ENCODE assay signal across 15 cellular contexts in genomic region chr17:83074696-83075223, GRCh38. TPM values are rescaled to one million over a fixed set of nuclear protein-coding genes. Genes with fewer than 3 reads are reported as not detected.
A peak's percentile ranks its signal among the peaks of the same experiment; 100 is the strongest.
DNase-seq lines count a peak whose midpoint lies in the region; ATAC-seq and TF ChIP-seq lines count a peak whose summit lies in the region.
"Had no signal": no experiment of that assay in that cellular context is flagged by ENCODE, and none has a peak within 500 bp of the region (broad histone marks: within the 10 kb centered on the region; RNA-seq: fewer than 3 reads in every experiment).

No MANE protein-coding gene starts in this region.

- no peak overlapping the region for H2BK5ac ChIP-seq in trophoblast cell (ENCODE audit: low read depth, low read length, poor library complexity)

- H3K4me1 ChIP-seq in BLaER1 (peaks cover 62% of the 10 kb centered on the region), trophoblast cell (ENCODE audit: control insufficient read depth in 1 of 2, insufficient read depth in 2 of 2, low read length in 2 of 2) (peaks cover 4 to 15% of the 10 kb centered on the region in 2 experiments), thyroid gland (peaks cover 14 to 42% of the 10 kb centered on the region in 2 donors)

- H3K9me3 ChIP-seq in BLaER1: no peaks in the 10 kb centered on the region
- H3K9me3 ChIP-seq in trophoblast cell (ENCODE audit: insufficient read depth, low read depth, low read length): peaks cover 5% of the 10 kb centered on the region
- no peaks in the 10 kb centered on the region for H3K9me3 ChIP-seq in thyroid gland

- no peaks in the 10 kb centered on the region for H3K36me3 Mint-ChIP-seq in HFFc6 (ENCODE audit: low read depth)
- peaks cover 22% of the 10 kb centered on the region for H3K36me3 Mint-ChIP-seq in effector memory CD8-positive, alpha-beta T cell (ENCODE audit: insufficient read depth)
- H3K36me3 Mint-ChIP-seq: CD4-positive, CD25-positive, alpha-beta regulatory T cell; CD8-positive, alpha-beta memory T cell had no signal

- H3K23ac ChIP-seq in trophoblast cell (ENCODE audit: low read length): no peak overlapping the region

- H3K9me3 Mint-ChIP-seq in HFFc6: no peaks in the 10 kb centered on the region
- H3K9me3 Mint-ChIP-seq in effector memory CD8-positive, alpha-beta T cell: no peaks in the 10 kb centered on the region
- H3K9me3 Mint-ChIP-seq: CD4-positive, CD25-positive, alpha-beta regulatory T cell; CD8-positive, alpha-beta memory T cell; GM23338 had no signal

- WGBS in trophoblast cell (ENCODE audit: extremely low coverage, insufficient coverage, insufficient read length): no CpG with 5 or more reads among the region's 34 CpGs
- 93 to 97% methylated on average over 17 to 22 of the region's 34 CpGs for WGBS in thyroid gland, 2 donors

- H3K27ac ChIP-seq in BLaER1 (no peak overlapping the region), RWPE1 (peak overlapping the region; percentile 75; the same call in 1 of the 2 replicates), trophoblast cell (ENCODE audit: low read depth, low read length) (no peak overlapping the region), thyroid gland (peak overlapping the region; percentile 74 to 87 (median 81))

- H3K18ac ChIP-seq in trophoblast cell (ENCODE audit: low read length): no peak overlapping the region

- H3K27me3 Mint-ChIP-seq in HFFc6 (ENCODE audit: insufficient read depth): peaks cover 6% of the 10 kb centered on the region
- no peaks in the 10 kb centered on the region for H3K27me3 Mint-ChIP-seq in effector memory CD8-positive, alpha-beta T cell
- H3K27me3 Mint-ChIP-seq: CD8-positive, alpha-beta memory T cell had no signal

- no peak overlapping the region for H3K27ac Mint-ChIP-seq in HFFc6
- no peak overlapping the region for H3K27ac Mint-ChIP-seq in effector memory CD8-positive, alpha-beta T cell
- H3K27ac Mint-ChIP-seq: CD4-positive, CD25-positive, alpha-beta regulatory T cell; GM23338 had no signal

- CTCF ChIA-PET in RWPE1 (lab: Yijun Ruan, JAX): interaction anchor here (0.6 kb wide), 1 partner anchor 122 kb away, joined by 3 read pairs; no protein-coding TSS in a partner anchor

- no peak overlapping the region for H2BK12ac ChIP-seq in trophoblast cell (ENCODE audit: low read length)

- no peak overlapping the region for H3K9ac ChIP-seq in BLaER1
- H3K9ac ChIP-seq in trophoblast cell (ENCODE audit: low read length): no peak overlapping the region

- no peak overlapping the region for H4K8ac ChIP-seq in trophoblast cell (ENCODE audit: low read depth, low read length)

- no peak overlapping the region for H3K4ac ChIP-seq in trophoblast cell (ENCODE audit: low read depth, low read length)

- TF ChIP-seq CTCF in RWPE1 (conservative IDR thresholded peaks at IDR 0.05; ENCODE audit: low read depth): no peak
- TF ChIP-seq CTCF in thyroid gland (IDR thresholded peaks at IDR 0.05): no peak
- no peak for TF ChIP-seq CTCF in HFFc6 (IDR thresholded peaks at IDR 0.05)

- H3K4me3 Mint-ChIP-seq in HFFc6: no peak overlapping the region
- no peak overlapping the region for H3K4me3 Mint-ChIP-seq in effector memory CD8-positive, alpha-beta T cell
- H3K4me3 Mint-ChIP-seq: GM23338 had no signal

- H4K91ac ChIP-seq in trophoblast cell (ENCODE audit: low read depth, low read length): no peak overlapping the region

- no peak overlapping the region for H2AFZ ChIP-seq in trophoblast cell (ENCODE audit: insufficient read depth, low read length, poor library complexity)
- H2AFZ ChIP-seq: GM23338 had no signal

- no peak overlapping the region for H3K14ac ChIP-seq in trophoblast cell (ENCODE audit: low read length)

- no peak overlapping the region for H2AK5ac ChIP-seq in trophoblast cell (ENCODE audit: low read length)

- H3K4me2 ChIP-seq in BLaER1 (peak overlapping the region; percentile 84), trophoblast cell (ENCODE audit: low read length) (no peak overlapping the region)
- H3K4me2 ChIP-seq: GM23338 had no signal

- H4K12ac ChIP-seq in trophoblast cell (ENCODE audit: low read depth, low read length): no peak overlapping the region

- H3K4me3 ChIP-seq in BLaER1: no peak overlapping the region
- peak overlapping the region; percentile 14 for H3K4me3 ChIP-seq in trophoblast cell (ENCODE audit: low read depth, low read length)
- H3K4me3 ChIP-seq in thyroid gland (replicated peaks in 1 of 3): no peak overlapping the region
- H3K4me3 ChIP-seq: GM23338, K562 had no signal

- ATAC-seq in effector memory CD8-positive, alpha-beta T cell (replicated peaks): no peak
- ATAC-seq: GM23338, K562 had no signal

- DNase-seq in RWPE1 (ENCODE audit: low spot score) (no peak), trophoblast cell (no peak), thyroid gland (no peak), HFFc6 (no peak), DMS153 (lab: John Stamatoyannopoulos, UW) (no peak)
- DNase-seq in effector memory CD8-positive, alpha-beta T cell: no peak
- DNase-seq: 8988T; C1 segment of cervical spinal cord; CD4-positive, CD25-positive, alpha-beta regulatory T cell; CD8-positive, alpha-beta memory T cell; DMS 273 treated with DMSO at 0.1 percent for 48 hours; HCEC 1CT had no signal

- no peak overlapping the region for H2BK120ac ChIP-seq in trophoblast cell (ENCODE audit: insufficient read depth, low read length, poor library complexity)

- peaks cover 5% of the 10 kb centered on the region for H3K79me2 ChIP-seq in trophoblast cell (ENCODE audit: control insufficient read depth, insufficient read depth, low read length, poor library complexity)

- H3K36me3 ChIP-seq in BLaER1: no peaks in the 10 kb centered on the region
- H3K36me3 ChIP-seq in trophoblast cell (ENCODE audit: control insufficient read depth in 1 of 2, insufficient read depth in 2 of 2, low read length in 2 of 2): no peaks in the 10 kb centered on the region
- H3K36me3 ChIP-seq in thyroid gland: no peaks in the 10 kb centered on the region

- peaks cover 16% of the 10 kb centered on the region for H4K20me1 ChIP-seq in BLaER1

- H3K27me3 ChIP-seq in BLaER1 (peaks cover 63% of the 10 kb centered on the region), trophoblast cell (ENCODE audit: insufficient read depth, low read length) (peaks cover 10% of the 10 kb centered on the region), thyroid gland (no peaks in the 10 kb centered on the region)

- H3K4me1 Mint-ChIP-seq in HFFc6 (ENCODE audit: low read depth): peaks cover 7% of the 10 kb centered on the region
- peaks cover 7 to 27% of the 10 kb centered on the region in 2 donors for H3K4me1 Mint-ChIP-seq in effector memory CD8-positive, alpha-beta T cell (ENCODE audit: low read depth in 2 of 2)

- TF ChIP-seq POLR2A in thyroid gland (IDR thresholded peaks at IDR 0.05): no peak

- intact Hi-C loops in thyroid gland (cut with DNase I): no loop called here

- POLR2A ChIA-PET in RWPE1 (lab: Yijun Ruan, JAX; ENCODE audit: low non-redundant PET): no interaction called here

- H3K79me1 ChIP-seq in trophoblast cell (ENCODE audit: low read length): peaks cover 5% of the 10 kb centered on the region

RNA-seq across cellular contexts. Expression of gene METRNL, which starts 4.6 kb away (rescaled TPM):
- polyA plus RNA-seq in trophoblast cell (2013): 73.5 and 78.5 TPM in 2 replicates
- 10 to 100 TPM; 57.5 to 89.7 (median 73.3) TPM for total RNA-seq in thyroid gland
- total RNA-seq in HFFc6 (2021; fragmentation: NEBNext Ultra II Directional; extraction: Animal tissue kit (Norgen Biotek cat#: 25700)): 10 to 100 TPM; 54.4 to 96.7 (median 90.9) TPM

Comparison
In these comparisons a context has a peak if more than half of its experiments do, and no peak if none do; other contexts are left out.
1. H3K27ac ChIP-seq: peak in RWPE1 (single experiment) and thyroid gland (3 of 3); none in BLaER1 (single experiment) and trophoblast cell (single experiment).